ENCODE assay signal across 24 cellular contexts in genomic region chr15:45095661-45096060, GRCh38. TPM values are rescaled to one million over a fixed set of nuclear protein-coding genes. Genes with fewer than 3 reads are reported as not detected.
"Had no signal": no experiment of that assay in that cellular context is flagged by ENCODE, and none has a peak within 500 bp of the region (broad histone marks: within the 10 kb centered on the region; RNA-seq: fewer than 3 reads in every experiment).

No MANE protein-coding gene starts in this region.

- H3K27ac ChIP-seq: HL-60, KMS-11, SJSA1, SK-N-MC had no signal

- H3K9me3 ChIP-seq: SJSA1 had no signal

- H3K36me3 ChIP-seq: SJSA1 had no signal

- DNase-seq: Kasumi-1, MM.1S, NCI-H1092 treated with DMSO at 0.1 percent for 48 hours, NCI-H1436, NCI-H187, NCI-H2029, NCI-H2081 treated with DMSO at 0.1 percent for 48 hours, NCI-H2171, NCI-H226, NCI-H446, NCI-H510A, NCI-H524 treated with DMSO at 0.1 percent for 48 hours, NCI-H69, NCI-H774, Right ventricle myocardium superior, RPMI8226, SIG-M5 had no signal

- H3K4me2 ChIP-seq: KMS-11 had no signal

- H3K27me3 ChIP-seq: SJSA1 had no signal

- H3K4me1 ChIP-seq: SJSA1 had no signal

- ATAC-seq: K562 had no signal

- H3K4me3 Mint-ChIP-seq: IgD-negative memory B cell had no signal

- H3K4me3 ChIP-seq: K562, SJSA1, SK-N-MC had no signal

RNA-seq across cellular contexts. Expression of gene DUOX2, which starts 18.3 kb away (rescaled TPM):
- total RNA-seq: M059J, SJSA1 had no signal
- polyA plus RNA-seq: IgD-negative memory B cell had no signal

RNA-seq across cellular contexts. Expression of gene DUOXA2, which starts 18.5 kb away (rescaled TPM):
- total RNA-seq: K562, Right ventricle myocardium superior, SJSA1 had no signal
- polyA plus RNA-seq: IgD-negative memory B cell, K562 had no signal

RNA-seq across cellular contexts. Expression of gene DUOXA1, which starts 34.0 kb away (rescaled TPM):
- total RNA-seq: M059J, SJSA1 had no signal
- polyA plus RNA-seq: IgD-negative memory B cell had no signal

RNA-seq across cellular contexts. Expression of gene DUOX1, which starts 34.1 kb away (rescaled TPM):
- total RNA-seq: M059J, SJSA1 had no signal
